25 cellular contexts compared by ENCODE assay signal in genomic region chr22:49609207-49609876, GRCh38.
"Had no signal": no experiment of that assay in that cellular context is flagged by ENCODE, and none has a peak within 500 bp of the region (broad histone marks: within the 10 kb centered on the region; RNA-seq: fewer than 3 reads in every experiment).

No MANE protein-coding gene starts in this region.

- H3K4me1 ChIP-seq: body of pancreas, colonic mucosa, esophagus squamous epithelium, sigmoid colon, transverse colon, uterus had no signal

- H3K27ac Mint-ChIP-seq: activated naive CD8-positive, alpha-beta T cell; activated T-cell treated with anti-CD3 and anti-CD28 coated beads, Interleukin-2, amount 50 U/mL, for 24 hours; nephron; progenitor cell of endocrine pancreas had no signal

- H3K4me3 Mint-ChIP-seq: activated naive CD8-positive, alpha-beta T cell; activated T-cell treated with anti-CD3 and anti-CD28 coated beads, Interleukin-2, amount 50 U/mL, for 24 hours; nephron had no signal

- H3K4me1 Mint-ChIP-seq: nephron had no signal

- H3K36me3 ChIP-seq: colonic mucosa, esophagus squamous epithelium, neutrophil, sigmoid colon, transverse colon, uterus had no signal

- H3K27me3 ChIP-seq: body of pancreas, colonic mucosa, esophagus squamous epithelium, neutrophil, transverse colon, uterus had no signal

- H3K9me3 ChIP-seq: body of pancreas, colonic mucosa, neutrophil had no signal

- DNase-seq: activated CD4-positive, alpha-beta T cell treated with anti-CD3 and anti-CD28 coated beads for 4 hours; activated CD4-positive, alpha-beta T cell treated with anti-CD3 and anti-CD28 coated beads, Interleukin-2, amount 50 U/mL, for 4 hours; activated CD8-positive, alpha-beta memory T cell treated with anti-CD3 and anti-CD28 coated beads, Interleukin-2, amount 50 U/mL, for 48 hours; activated T-cell treated with anti-CD3 and anti-CD28 coated beads, Interleukin-2, amount 50 U/mL, for 24 hours; colonic mucosa; effector CD8-positive, alpha-beta T cell; esophagus squamous epithelium; foreskin melanocyte; mammary epithelial cell; sigmoid colon; small intestine; stimulated activated CD4-positive, alpha-beta T cell treated with anti-CD3 and anti-CD28 coated beads, Interleukin-1b, Interleukin-23, amount 100 ng/mL, for 48 hours; stimulated activated naive CD4-positive, alpha-beta T cell; transverse colon; uterus had no signal

- FAIRE-seq: endometrium, keratinocyte, small intestine, TTC549 had no signal

- H3K27me3 Mint-ChIP-seq: activated naive CD8-positive, alpha-beta T cell; activated T-cell treated with anti-CD3 and anti-CD28 coated beads, Interleukin-2, amount 50 U/mL, for 24 hours had no signal

- H3K4me3 ChIP-seq: body of pancreas, colonic mucosa, esophagus squamous epithelium, sigmoid colon, transverse colon, uterus had no signal

- ATAC-seq: body of pancreas had no signal

- H3K27ac ChIP-seq: body of pancreas, colonic mucosa, epithelial cell of prostate, esophagus squamous epithelium, neutrophil, sigmoid colon, transverse colon, uterus, VCaP had no signal
